ENCODE assay signal across 8 cellular contexts in genomic region chr10:28241766-28242399, GRCh38.
A peak's percentile ranks its signal among the peaks of the same experiment; 100 is the strongest.
DNase-seq lines count a peak whose midpoint lies in the region; ATAC-seq, FAIRE-seq and TF ChIP-seq lines count a peak whose summit lies in the region.

No MANE protein-coding gene starts in this region.

- H4K20me1 ChIP-seq in GM12878 (ENCODE audit: control insufficient read depth, insufficient read depth) = no peaks in the 10 kb centered on the region

- FAIRE-seq in GM12891 (lab: Jason Lieb, UNC) = no peak
- peak; percentile 78 for FAIRE-seq in GM12878 (lab: Jason Lieb, UNC)

- no peak overlapping the region for H3K9ac ChIP-seq in GM12878 (ENCODE audit: control insufficient read depth, insufficient read depth, low read length)

- H3K27ac ChIP-seq in Panc1 (ENCODE audit: low read length) (no peak overlapping the region), GM12878 (ENCODE audit: control insufficient read depth, insufficient read depth) (no peak overlapping the region), iPS DF 6.9 (ENCODE audit: low read length) (no peak overlapping the region), spleen (peak overlapping the region in 1 of 8 donors; percentile 65)

- H3K27me3 ChIP-seq in Panc1 (ENCODE audit: control insufficient read depth, insufficient read depth, low read length) (no peaks in the 10 kb centered on the region; the same call in 1 of the 2 replicates), GM12878 (replicated peaks in 1 of 2; ENCODE audit: control insufficient read depth in 2 of 2, insufficient read depth in 2 of 2, low read length in 1 of 2) (peaks cover 0 to 3% of the 10 kb centered on the region in 2 experiments; a peak in 1 of 4 replicates), iPS DF 6.9 (ENCODE audit: control insufficient read depth, insufficient read depth, low read length) (no peaks in the 10 kb centered on the region), spleen (replicated peaks in 1 of 7) (no peaks in the 10 kb centered on the region)

- WGBS in GM12878 (ENCODE audit: insufficient coverage, insufficient replicate concordance, low lambda C conversion rate, missing lambda C conversion rate) = 12% methylated on average over 3 of the region's 3 CpGs
- WGBS in iPS DF 6.9 (ENCODE audit: insufficient coverage, insufficient read length) = no CpG with 5 or more reads among the region's 3 CpGs
- WGBS in spleen, 5 donors = 19 to 24% (median 20%) methylated on average over 3 of the region's 3 CpGs

- TF ChIP-seq EP300 in GM12878 (IDR thresholded peaks at IDR 0.05; ENCODE audit: borderline replicate concordance in 1 of 2, control insufficient read depth in 1 of 2, low read depth in 2 of 2, low read length in 2 of 2) = no peak

- POLR2A ChIA-PET in Panc1 (lab: Charles Lee) = no interaction called here
- POLR2A ChIA-PET in GM12878 (lab: Charles Lee) = no interaction called here

- H3K36me3 ChIP-seq in Panc1 (ENCODE audit: control insufficient read depth, insufficient read depth, low read length) (no peaks in the 10 kb centered on the region), GM12878 (ENCODE audit: control insufficient read depth in 2 of 2, insufficient read depth in 2 of 2, low read length in 1 of 2) (no peaks in the 10 kb centered on the region), iPS DF 6.9 (ENCODE audit: control insufficient read depth, insufficient read depth, low read length) (no peaks in the 10 kb centered on the region), spleen (peaks cover 0 to 11% (median 0%) of the 10 kb centered on the region in 6 donors)

- no peaks in the 10 kb centered on the region for H3K79me2 ChIP-seq in GM12878 (ENCODE audit: control insufficient read depth, insufficient read depth, low read length)

- H2AFZ ChIP-seq in GM12878 (ENCODE audit: control insufficient read depth, low read depth, low read length) = no peak overlapping the region

- intact Hi-C loops in Panc1 (cut with micrococcal nuclease; ENCODE audit: unreplicated experiment) (loop anchor here (5.0 kb wide), 1 partner anchor 680 kb away; no protein-coding TSS in a partner anchor), GM12878 (cut with micrococcal nuclease; ENCODE audit: unreplicated experiment) (loop anchor here (2.0 to 5.0 kb wide), 2 partner anchors 500 to 683 kb away; no protein-coding TSS in a partner anchor), spleen (cut with DNase I; ENCODE audit: low total_unique reads) (no loop called here)

- H3K9me3 ChIP-seq in Panc1 (ENCODE audit: control insufficient read depth, insufficient read depth, low read depth, low read length) = no peaks in the 10 kb centered on the region
- no peaks in the 10 kb centered on the region for H3K9me3 ChIP-seq in GM12878 (replicated peaks; ENCODE audit: control insufficient read depth, insufficient read depth, low read length)
- no peaks in the 10 kb centered on the region for H3K9me3 ChIP-seq in iPS DF 6.9 (ENCODE audit: control insufficient read depth, insufficient read depth, low read length)
- H3K9me3 ChIP-seq in spleen = peaks cover 0 to 11% (median 3%) of the 10 kb centered on the region in 8 donors

- DNase-seq in AG08396 (ENCODE audit: low spot score) (peak; percentile 44), GM12891 (ENCODE audit: insufficient read length, low spot score) (peak; percentile 6), Panc1 (ENCODE audit: low read depth, low spot score) (peak; percentile 27), GM12878 (ENCODE audit: low read depth, low spot score) (peak; percentile 2), iPS DF 6.9 (ENCODE audit: low read depth, low spot score) (peak; percentile 7), spleen (no peak)

- TF ChIP-seq CTCF in Panc1 (IDR thresholded peaks at IDR 0.05) (peak; percentile 76; the same call in 1 of the 2 replicates), GM12878 (IDR thresholded peaks at IDR 0.05 in 2 of 3, conservative IDR thresholded peaks at IDR 0.05 in 1 of 3; ENCODE audit: control insufficient read depth in 2 of 3, extremely low read depth in 1 of 3, insufficient read depth in 1 of 3, low read depth in 3 of 3, low read length in 3 of 3) (peak; percentile 82 to 86 (median 83)), spleen (IDR thresholded peaks at IDR 0.05 in 8 of 11, conservative IDR thresholded peaks at IDR 0.05 in 3 of 11) (peak; percentile 52 to 81 (median 73))

- in situ Hi-C loops in Panc1 (cut with HindIII; ENCODE audit: low pct_unique_long_range_greater_than_20kb, low sequenced_read_pairs) (no loop called here), GM12878 (cut with MboI) (no loop called here)

- ATAC-seq in HG03571 (IDR thresholded peaks at IDR 0.05; ENCODE audit: unreplicated experiment) (peak; percentile 69), Panc1 (peak; percentile 60), GM12878 (peak; percentile 70), HG03280 (IDR thresholded peaks at IDR 0.05; ENCODE audit: unreplicated experiment) (no peak)

- TF ChIP-seq POLR2A in GM12891 (IDR thresholded peaks at IDR 0.05; ENCODE audit: low read depth, low read length) (no peak), GM12878 (IDR thresholded peaks at IDR 0.05; ENCODE audit: low read depth, low read length) (no peak), spleen (IDR thresholded peaks at IDR 0.05) (no peak)

- no peaks in the 10 kb centered on the region for H3K4me1 ChIP-seq in Panc1 (ENCODE audit: control insufficient read depth, insufficient read depth, low read length)
- no peaks in the 10 kb centered on the region for H3K4me1 ChIP-seq in GM12878 (ENCODE audit: control insufficient read depth, insufficient read depth, low read length)
- no peaks in the 10 kb centered on the region for H3K4me1 ChIP-seq in iPS DF 6.9 (ENCODE audit: control insufficient read depth, insufficient read depth, low read length)
- peaks cover 0 to 26% (median 7%) of the 10 kb centered on the region in 6 donors for H3K4me1 ChIP-seq in spleen

- H3K4me2 ChIP-seq in GM12878 (ENCODE audit: control insufficient read depth, insufficient read depth) = no peak overlapping the region

- RAD21 ChIA-PET in GM12878 (lab: Charles Lee; ENCODE audit: unreplicated experiment) = interaction anchor here (1.0 to 1.5 kb wide), 2 partner anchors 103 to 872 kb away, joined by 3 to 7 read pairs; no protein-coding TSS in a partner anchor

- H3K4me3 ChIP-seq in Panc1 (ENCODE audit: low read depth in 2 of 2, low read length in 2 of 2) = no peak overlapping the region
- H3K4me3 ChIP-seq in GM12878 = no peak overlapping the region
- no peak overlapping the region for H3K4me3 ChIP-seq in iPS DF 6.9 (ENCODE audit: low read length)
- H3K4me3 ChIP-seq in spleen = no peak overlapping the region

- peak; percentile 79 for TF ChIP-seq RAD21 in GM12878 (IDR thresholded peaks at IDR 0.05; ENCODE audit: insufficient read depth, low read depth, low read length)

- SMC1A ChIA-PET in GM12878 (lab: Charles Lee; ENCODE audit: uncharacterized antibody, unreplicated experiment) = interaction anchor here (1.0 to 2.4 kb wide), 4 partner anchors 21 to 682 kb away, joined by 3 to 17 read pairs (median 4); no protein-coding TSS in a partner anchor

- BruUV-seq in Panc1 (replicated peaks; lab: Mats Ljungman, UMichigan) (no TSS peak), GM12878 (replicated peaks; lab: Mats Ljungman, UMichigan) (no TSS peak)

- CTCF ChIA-PET in Panc1 (lab: Charles Lee) (interaction anchor here (0.5 to 0.6 kb wide), 2 partner anchors 25 to 248 kb away, joined by 3 read pairs; no protein-coding TSS in a partner anchor), GM12878 (lab: Yijun Ruan, JAX) (interaction anchor here (0.9 to 4.3 kb wide), 25 partner anchors 9 to 872 kb away, joined by 3 to 16 read pairs (median 4); no protein-coding TSS in a partner anchor)

TF ChIP-seq in GM12891, 5 proteins besides CTCF, POLR2A, EP300 and RAD21:
- TF ChIP-seq SPI1 (IDR thresholded peaks at IDR 0.05; ENCODE audit: low read depth, low read length) (no peak), POLR2AphosphoS5 (IDR thresholded peaks at IDR 0.05; ENCODE audit: low read depth, low read length) (no peak), POU2F2 (IDR thresholded peaks at IDR 0.05; ENCODE audit: low read depth, low read length) (no peak), PAX5 (IDR thresholded peaks at IDR 0.05; ENCODE audit: insufficient read depth, low read length, severe bottlenecking) (no peak), TAF1 (IDR thresholded peaks at IDR 0.05; ENCODE audit: low read depth, low read length) (no peak)

TF ChIP-seq in GM12878, 131 proteins besides CTCF, POLR2A, EP300 and RAD21:
- TF ChIP-seq CBFB (IDR thresholded peaks at IDR 0.05; ENCODE audit: low read depth) (peak; percentile 43; the same call in 1 of the 2 replicates), E2F8 (IDR thresholded peaks at IDR 0.05; ENCODE audit: low read depth, partially characterized antibody) (no peak), CHD2 (IDR thresholded peaks at IDR 0.05; ENCODE audit: borderline replicate concordance, low read depth, low read length) (no peak), MTA3 (IDR thresholded peaks at IDR 0.05; ENCODE audit: borderline replicate concordance, low read length) (no peak), RUNX3 (IDR thresholded peaks at IDR 0.05; ENCODE audit: low read length) (peak; percentile 67), EZH2 (IDR thresholded peaks at IDR 0.05; ENCODE audit: borderline replicate concordance, control insufficient read depth, low read depth, low read length) (no peak), SMC3 (IDR thresholded peaks at IDR 0.05; ENCODE audit: borderline replicate concordance, low read length) (peak; percentile 65; the same call in 1 of the 2 replicates)
